8 cellular contexts compared by ENCODE assay signal in genomic region chr4:156970501-156971167, GRCh38. TPM values are rescaled to one million over a fixed set of nuclear protein-coding genes. Genes with fewer than 3 reads are reported as not detected.
DNase-seq lines count a peak whose midpoint lies in the region; ATAC-seq and TF ChIP-seq lines count a peak whose summit lies in the region.

No MANE protein-coding gene starts in this region.

- CTCF ChIA-PET in AG04450 (lab: Charles Lee): interaction anchor here (0.6 to 5.4 kb wide), 18 partner anchors 9 to 1263 kb away, joined by 3 to 53 read pairs (median 3); no protein-coding TSS in a partner anchor

- H3K27me3 ChIP-seq in AG04450 (ENCODE audit: control insufficient read depth, insufficient read depth, low read length) (no peaks in the 10 kb centered on the region), H7 (ENCODE audit: control insufficient read depth, insufficient read depth, low read length) (peaks cover 2% of the 10 kb centered on the region; the same call in 1 of the 2 replicates), dorsolateral prefrontal cortex (no peaks in the 10 kb centered on the region), spleen (replicated peaks in 1 of 7) (peaks cover 0 to 55% (median 11%) of the 10 kb centered on the region in 7 donors)

- TF ChIP-seq POLR2A in spleen (IDR thresholded peaks at IDR 0.05): no peak

- 2 to 8% (median 2%) methylated on average over 20 to 22 of the region's 22 CpGs for WGBS in spleen, 5 donors

- H3K27ac ChIP-seq in AG04450 (ENCODE audit: low read depth, low read length) (no peak overlapping the region), dorsolateral prefrontal cortex (peak overlapping the region in 56 of 59 donors; percentile 5 to 95 (median 82)), spleen (peak overlapping the region in 6 of 8 donors; percentile 61 to 83 (median 74))

- peak; percentile 60 for ATAC-seq in left lobe of liver
- ATAC-seq in HG03175 (IDR thresholded peaks at IDR 0.05; ENCODE audit: unreplicated experiment): no peak
- ATAC-seq in HG02610 (IDR thresholded peaks at IDR 0.05; ENCODE audit: unreplicated experiment): no peak

- peaks cover 0 to 59% (median 19%) of the 10 kb centered on the region in 6 donors for H3K4me1 ChIP-seq in spleen

- POLR2A ChIA-PET in AG04450 (lab: Yijun Ruan, JAX): interaction anchor here (0.8 to 1.4 kb wide), 3 partner anchors 8 to 285 kb away, joined by 3 to 5 read pairs (median 5); no protein-coding TSS in a partner anchor

- H3K36me3 ChIP-seq in H7 (replicated peaks; ENCODE audit: control insufficient read depth, insufficient read depth, low read length) (no peaks in the 10 kb centered on the region), spleen (no peaks in the 10 kb centered on the region)

- TF ChIP-seq CTCF in AG04450 (IDR thresholded peaks at IDR 0.05; ENCODE audit: low read depth, low read length) (peak; percentile 70), dorsolateral prefrontal cortex (IDR thresholded peaks at IDR 0.05 in 54 of 56, conservative IDR thresholded peaks at IDR 0.05 in 2 of 56; ENCODE audit: low read depth in 1 of 56, partially characterized antibody in 56 of 56) (peak in 44 of 56 donors; percentile 14 to 59 (median 38)), spleen (IDR thresholded peaks at IDR 0.05 in 8 of 11, conservative IDR thresholded peaks at IDR 0.05 in 3 of 11) (peak in 3 of 11 experiments; percentile 21 to 39 (median 24))

- DNase-seq in AG04450 (ENCODE audit: low read depth, low spot score): no peak
- peak; percentile 46 for DNase-seq in H7
- peak; percentile 72 for DNase-seq in RPMI7951 (ENCODE audit: low read depth)
- DNase-seq in dorsolateral prefrontal cortex: peak in 9 of 10 donors; percentile 16 to 76 (median 58)
- DNase-seq in left lobe of liver (ENCODE audit: low spot score): peak; percentile 67
- DNase-seq in spleen: peak; percentile 84

- intact Hi-C loops in dorsolateral prefrontal cortex (cut with DNase I): loop anchor here (2.0 to 10.0 kb wide), 4 partner anchors 74 to 496 kb away; no protein-coding TSS in a partner anchor
- intact Hi-C loops in spleen (cut with DNase I; ENCODE audit: low total_unique reads): no loop called here

- peak overlapping the region; percentile 94 for H3K4me3 ChIP-seq in AG04450 (ENCODE audit: low read depth, low read length)
- H3K4me3 ChIP-seq in H7 (ENCODE audit: insufficient read depth, low read depth, low read length): peak overlapping the region; percentile 79
- peak overlapping the region; percentile 37 to 88 (median 77) for H3K4me3 ChIP-seq in dorsolateral prefrontal cortex
- peak overlapping the region; percentile 17 to 73 (median 50) for H3K4me3 ChIP-seq in spleen

- H3K9me3 ChIP-seq in AG04450 (ENCODE audit: control insufficient read depth, insufficient read depth, low read length): no peaks in the 10 kb centered on the region
- no peaks in the 10 kb centered on the region for H3K9me3 ChIP-seq in spleen

RNA-seq across cellular contexts. Expression of gene PDGFC, which starts 1.0 kb away (rescaled TPM):
- polyA plus RNA-seq in AG04450 (2011; rRNA removed) (66.8 and 72.7 TPM in 2 replicates), spleen (1 to 10 TPM; 1.6 to 3.4 (median 1.9) TPM)
- 90.2 and 126 TPM in 2 replicates for polyA minus RNA-seq in AG04450 (2011; rRNA and poly(A)+ RNA removed)
- total RNA-seq in H7 (2014; rRNA removed; shearing (Covaris generic)): 5.1 and 6.5 TPM in 2 replicates
- 54.7 and 58.9 TPM in 2 replicates for total RNA-seq in RPMI7951 (2014; rRNA removed; shearing (Covaris generic))
- total RNA-seq in dorsolateral prefrontal cortex (10 to 100 TPM in 89 of 120 experiments, 1 to 10 TPM in 31; 6.2 to 17.8 (median 11.3) TPM), left lobe of liver (9.1 TPM), spleen (10 to 100 TPM; 10.5 to 24.7 (median 19.2) TPM)
